ENCODE assay signal across 8 cellular contexts in genomic region chr5:112921833-112922817, GRCh38. TPM values are rescaled to one million over a fixed set of nuclear protein-coding genes. Genes with fewer than 3 reads are reported as not detected.
DNase-seq lines count a peak whose midpoint lies in the region; FAIRE-seq and TF ChIP-seq lines count a peak whose summit lies in the region.

TSS of gene REEP5 (minus strand) at chr5:112922227. CDS start at chr5:112922190, 37 bp downstream.

- H3K36me3 ChIP-seq in H7 (replicated peaks; ENCODE audit: control insufficient read depth, insufficient read depth, low read length): peaks cover 8% of the 10 kb centered on the region
- H3K36me3 ChIP-seq in MG63: peaks cover 33% of the 10 kb centered on the region
- peaks cover 42% of the 10 kb centered on the region for H3K36me3 ChIP-seq in SJSA1
- peaks cover 11% of the 10 kb centered on the region for H3K36me3 ChIP-seq in suprapubic skin

- peak; percentile 85 for DNase-seq in GDM1 (lab: John Stamatoyannopoulos, UW)
- DNase-seq in H7: peak; percentile 97
- DNase-seq in MG63: peak; percentile 88
- DNase-seq in SJSA1 (ENCODE audit: low read depth in 1 of 2, low spot score in 2 of 2): peak; percentile 91 to 93
- DNase-seq in activated naive CD4-positive, alpha-beta T cell treated with Interleukin-2 at 50 U/mL for 16 hours: peak; percentile 85
- peak; percentile 90 for DNase-seq in frontal cortex (ENCODE audit: low spot score in 2 of 2)
- DNase-seq in nucleus accumbens (lab: John Stamatoyannopoulos, UW): peak in 54 of 56 donors; percentile 25 to 85 (median 71)
- DNase-seq in suprapubic skin (ENCODE audit: low spot score in 2 of 2): peak; percentile 84 to 88

- under 1% methylated on average over 22 of the region's 80 CpGs for whole genome bisulfite sequencing in suprapubic skin

- peak; percentile 56 to 77 for TF ChIP-seq CTCF in suprapubic skin (IDR thresholded peaks at IDR 0.05)

- peaks cover 21% of the 10 kb centered on the region for H3K4me1 ChIP-seq in SJSA1 (replicated peaks)
- H3K4me1 ChIP-seq in suprapubic skin: peaks cover 50% of the 10 kb centered on the region

- H3K4me3 ChIP-seq in H7 (ENCODE audit: insufficient read depth, low read depth, low read length) (peak within 1 kb of the TSS; percentile 98), MG63 (peak within 1 kb of the TSS; percentile 96), SJSA1 (peak within 1 kb of the TSS; percentile 83), suprapubic skin (peak within 1 kb of the TSS; percentile 100)

- FAIRE-seq in frontal cortex (lab: Jason Lieb, UNC): no peak

- TF ChIP-seq POLR2A in suprapubic skin (IDR thresholded peaks at IDR 0.05): peak; percentile 56 to 83

- TF ChIP-seq EP300 in suprapubic skin (IDR thresholded peaks at IDR 0.05): no peak

- H3K9me3 ChIP-seq in MG63 (no peaks in the 10 kb centered on the region), SJSA1 (replicated peaks) (no peaks in the 10 kb centered on the region; the same call in 1 of the 2 replicates), suprapubic skin (no peaks in the 10 kb centered on the region)

- H3K27ac ChIP-seq in SJSA1: peak within 1 kb of the TSS; percentile 55
- peak within 1 kb of the TSS; percentile 99 for H3K27ac ChIP-seq in suprapubic skin

- peaks cover 7% of the 10 kb centered on the region for H3K27me3 ChIP-seq in H7 (ENCODE audit: control insufficient read depth, insufficient read depth, low read length)
- H3K27me3 ChIP-seq in MG63: peaks cover 8% of the 10 kb centered on the region
- no peaks in the 10 kb centered on the region for H3K27me3 ChIP-seq in SJSA1 (replicated peaks)
- no peaks in the 10 kb centered on the region for H3K27me3 ChIP-seq in suprapubic skin

RNA-seq across cellular contexts. Expression of gene REEP5, which starts in this region (rescaled TPM):
- 30.1 and 34.5 TPM in 2 replicates for total RNA-seq in H7 (2014; rRNA removed; shearing (Covaris generic))
- 18.5 and 25.3 TPM in 2 replicates for total RNA-seq in MG63 (2014; rRNA removed; shearing (Covaris generic); ENCODE audit: low replicate concordance)
- 57.0 and 76.3 TPM in 2 replicates for total RNA-seq in SJSA1 (2014; rRNA removed; shearing (Covaris generic))
- total RNA-seq in frontal cortex (97.4 TPM), suprapubic skin (10 to 100 TPM; 65.7 to 91.6 (median 79.0) TPM)

Comparison
In these comparisons a context has a peak if more than half of its experiments do, and no peak if none do; other contexts are left out.
1. Peak in every context shown above with its lines: DNase-seq, H3K4me3 ChIP-seq and H3K27ac ChIP-seq.